Comparison of ENCODE assay signal across 28 cellular contexts in genomic region chr12:64395739-64396138, GRCh38. TPM values are rescaled to one million over a fixed set of nuclear protein-coding genes. Genes with fewer than 3 reads are reported as not detected.
DNase-seq lines count a peak whose midpoint lies in the region; ATAC-seq, FAIRE-seq and TF ChIP-seq lines count a peak whose summit lies in the region.
"Had no signal": no experiment of that assay in that cellular context is flagged by ENCODE, and none has a peak within 500 bp of the region (broad histone marks: within the 10 kb centered on the region; RNA-seq: fewer than 3 reads in every experiment).

No MANE protein-coding gene starts in this region.

- no peak overlapping the region for H3K14ac ChIP-seq in IMR-90 (replicated peaks; ENCODE audit: low read depth, low read length)

- H3K4me3 Mint-ChIP-seq in astrocyte (ENCODE audit: unreplicated experiment) = no peak overlapping the region
- H3K4me3 Mint-ChIP-seq: activated CD4-positive, alpha-beta memory T cell treated with anti-CD3 and anti-CD28 coated beads, Interleukin-2, amount 10 ng/mL, durations not matched to agents 7 days and 5 days; activated naive CD4-positive, alpha-beta T cell treated with anti-CD3 and anti-CD28 coated beads, Interleukin-2, amount 50 U/mL, for 24 hours; nephron; T-helper 1 cell treated with Interleukin-12 subunit alpha and Interleukin-12 subunit beta and Interleukin-4 antibody, amounts not matched to agents 30 μg/mL and 1 μg/mL, for 36 hours had no signal

- H3K23ac ChIP-seq in IMR-90 (ENCODE audit: low read depth, low read length) = no peak overlapping the region

- H3K4me2 ChIP-seq in IMR-90 (ENCODE audit: low read depth, low read length) = no peak overlapping the region
- no peak overlapping the region for H3K4me2 ChIP-seq in astrocyte (ENCODE audit: low read length)
- H3K4me2 ChIP-seq: BLaER1 treated with 17β-estradiol and CSF1 and Interleukin-3, amounts not matched to agents 10 nM and 100 nM had no signal

- no peak overlapping the region for H2BK20ac ChIP-seq in IMR-90 (ENCODE audit: low read depth, low read length)

- peak; percentile 13 for DNase-seq in IMR-90
- DNase-seq in astrocyte (ENCODE audit: low read depth) = no peak
- DNase-seq in glomerular endothelial cell (ENCODE audit: extremely low read depth, low read depth, low spot score) = peak; percentile 71
- DNase-seq in sigmoid colon = no peak
- DNase-seq in middle frontal gyrus (ENCODE audit: extremely low spot score, low spot score) = no peak
- no peak for DNase-seq in SJCRH30
- DNase-seq: activated CD4-positive, alpha-beta memory T cell treated with anti-CD3 and anti-CD28 coated beads, Interleukin-2, amount 10 ng/mL, durations not matched to agents 7 days and 5 days; activated CD4-positive, alpha-beta T cell treated with anti-CD3 and anti-CD28 coated beads for 1 hour; amygdala; caudate nucleus; COR-L47; DND-41; Karpas-422; mucosa of descending colon; NCI-H1694; NCI-H69; posterior cingulate gyrus; stimulated activated CD4-positive, alpha-beta T cell treated with anti-CD3 and anti-CD28 coated beads, Interleukin-15, amount 100 ng/mL, for 24 hours; stimulated activated naive CD4-positive, alpha-beta T cell treated with Interleukin-2 at 50 U/mL for 16 hours; testis had no signal

- no peak overlapping the region for H2BK5ac ChIP-seq in IMR-90 (ENCODE audit: low read depth, low read length, poor library complexity, severe bottlenecking)

- no peak overlapping the region for H2BK15ac ChIP-seq in IMR-90 (ENCODE audit: low read depth, low read length)

- H2BK120ac ChIP-seq in IMR-90 (ENCODE audit: low read depth, low read length) = no peak overlapping the region

- BruUV-seq in IMR-90 (replicated peaks; lab: Mats Ljungman, UMichigan) = no TSS peak

- no peak overlapping the region for H3K18ac ChIP-seq in IMR-90 (ENCODE audit: low read depth, low read length)

- in situ Hi-C loops in IMR-90 (cut with MboI; ENCODE audit: low sequenced_read_pairs) = loop anchor here (5.0 kb wide), 1 partner anchor 568 kb away; no protein-coding TSS in a partner anchor

- H3K4me3 ChIP-seq in IMR-90 (ENCODE audit: insufficient read depth, low read depth, low read length) (no peak overlapping the region), astrocyte (ENCODE audit: insufficient read depth, low read depth, low read length) (no peak overlapping the region), sigmoid colon (no peak overlapping the region), SJCRH30 (no peak overlapping the region)
- H3K4me3 ChIP-seq: BLaER1 treated with 17β-estradiol and CSF1 and Interleukin-3, amounts not matched to agents 10 nM and 100 nM; mucosa of descending colon; testis had no signal

- H4K8ac ChIP-seq in IMR-90 (ENCODE audit: low read depth in 2 of 2, low read length in 2 of 2) = no peak overlapping the region

- 0 out of 2 replicates have a peak, but pooled peaks cover under 1% of the 10 kb centered on the region for H3K9me1 ChIP-seq in IMR-90 (ENCODE audit: insufficient read depth, low read length)

- no peaks in the 10 kb centered on the region for H3K9me3 Mint-ChIP-seq in astrocyte (ENCODE audit: unreplicated experiment)
- H3K9me3 Mint-ChIP-seq: activated CD4-positive, alpha-beta memory T cell treated with anti-CD3 and anti-CD28 coated beads, Interleukin-2, amount 10 ng/mL, durations not matched to agents 7 days and 5 days; activated naive CD4-positive, alpha-beta T cell treated with anti-CD3 and anti-CD28 coated beads, Interleukin-2, amount 50 U/mL, for 24 hours; activated T-helper 2 cell treated with anti-CD3 and anti-CD28 coated beads, Interferon-gamma antibody, Interleukin-2, Interleukin-4, amounts not matched to agents 10 μg/mL and 5 μg/mL and 100 μg/mL, durations not matched to agents 14 hours and 24 hours and 36 hours; nephron; T-helper 1 cell treated with Interleukin-12 subunit alpha and Interleukin-12 subunit beta and Interleukin-4 antibody, amounts not matched to agents 30 μg/mL and 1 μg/mL, for 36 hours had no signal

- no peak for ATAC-seq in IMR-90 (ENCODE audit: low read depth)
- no peak for ATAC-seq in GM19452 (IDR thresholded peaks at IDR 0.05; ENCODE audit: unreplicated experiment)
- ATAC-seq: mucosa of descending colon, sciatic nerve had no signal

- H4K20me1 ChIP-seq in IMR-90 (ENCODE audit: insufficient read depth, low read length) (no peaks in the 10 kb centered on the region), astrocyte (ENCODE audit: insufficient read depth, low read length) (no peaks in the 10 kb centered on the region)
- H4K20me1 ChIP-seq: BLaER1 treated with 17β-estradiol and CSF1 and Interleukin-3, amounts not matched to agents 10 nM and 100 nM had no signal

- no peak for FAIRE-seq in astrocyte (lab: Jason Lieb, UNC)

- H3K4me1 ChIP-seq in IMR-90 (ENCODE audit: control insufficient read depth, insufficient read depth, low read length) (no peaks in the 10 kb centered on the region), astrocyte (ENCODE audit: insufficient read depth, low read length) (no peaks in the 10 kb centered on the region), sigmoid colon (peaks cover 0 to 3% (median under 1%) of the 10 kb centered on the region in 4 donors), SJCRH30 (no peaks in the 10 kb centered on the region)
- H3K4me1 ChIP-seq: BLaER1 treated with 17β-estradiol and CSF1 and Interleukin-3, amounts not matched to agents 10 nM and 100 nM; testis had no signal

- H2AK5ac ChIP-seq in IMR-90 (ENCODE audit: low read depth, low read length) = no peak overlapping the region

- H3K27ac ChIP-seq in C4-2B (peak overlapping the region; percentile 50), IMR-90 (ENCODE audit: insufficient read depth, low read length) (no peak overlapping the region), astrocyte (ENCODE audit: low read depth, low read length) (no peak overlapping the region), sigmoid colon (no peak overlapping the region), SJCRH30 (no peak overlapping the region)
- H3K27ac ChIP-seq: BLaER1 treated with 17β-estradiol and CSF1 and Interleukin-3, amounts not matched to agents 10 nM and 100 nM; testis had no signal

- WGBS in IMR-90 (ENCODE audit: extremely low coverage in 2 of 2, insufficient read length in 1 of 2), 2 experiments = 20% methylated on average over 1 of the region's 2 CpGs; no CpG with 5 or more reads in 1 of the 2 experiments
- 62 to 78% methylated on average over 2 of the region's 2 CpGs for WGBS in sigmoid colon, 2 donors

- H3K79me2 ChIP-seq in astrocyte (ENCODE audit: insufficient read depth, low read length) = no peaks in the 10 kb centered on the region

- no peaks in the 10 kb centered on the region for H3K36me3 ChIP-seq in IMR-90 (ENCODE audit: control insufficient read depth, insufficient read depth, low read length)
- no peaks in the 10 kb centered on the region for H3K36me3 ChIP-seq in astrocyte (ENCODE audit: insufficient read depth, low read length)
- no peaks in the 10 kb centered on the region for H3K36me3 ChIP-seq in sigmoid colon
- no peaks in the 10 kb centered on the region for H3K36me3 ChIP-seq in SJCRH30
- H3K36me3 ChIP-seq: BLaER1 treated with 17β-estradiol and CSF1 and Interleukin-3, amounts not matched to agents 10 nM and 100 nM had no signal

- no peak overlapping the region for H3K27ac Mint-ChIP-seq in astrocyte (ENCODE audit: unreplicated experiment)
- H3K27ac Mint-ChIP-seq: activated CD4-positive, alpha-beta memory T cell treated with anti-CD3 and anti-CD28 coated beads, Interleukin-2, amount 10 ng/mL, durations not matched to agents 7 days and 5 days; activated naive CD4-positive, alpha-beta T cell treated with anti-CD3 and anti-CD28 coated beads, Interleukin-2, amount 50 U/mL, for 24 hours; activated T-helper 2 cell treated with anti-CD3 and anti-CD28 coated beads, Interferon-gamma antibody, Interleukin-2, Interleukin-4, amounts not matched to agents 10 μg/mL and 5 μg/mL and 100 μg/mL, durations not matched to agents 14 hours and 24 hours and 36 hours; nephron; T-helper 1 cell treated with Interleukin-12 subunit alpha and Interleukin-12 subunit beta and Interleukin-4 antibody, amounts not matched to agents 30 μg/mL and 1 μg/mL, for 36 hours had no signal

- peaks cover under 1% of the 10 kb centered on the region for H3K27me3 Mint-ChIP-seq in astrocyte (ENCODE audit: low read depth, unreplicated experiment)
- H3K27me3 Mint-ChIP-seq: activated naive CD4-positive, alpha-beta T cell treated with anti-CD3 and anti-CD28 coated beads, Interleukin-2, amount 50 U/mL, for 24 hours had no signal

- dilution Hi-C loops in IMR-90 (cut with HindIII; ENCODE audit: low sequenced_read_pairs, unreplicated experiment) = no loop called here

- no peaks in the 10 kb centered on the region for H3K4me1 Mint-ChIP-seq in astrocyte (ENCODE audit: low read depth, unreplicated experiment)
- H3K4me1 Mint-ChIP-seq: nephron had no signal

- no peak overlapping the region for H4K91ac ChIP-seq in IMR-90 (ENCODE audit: insufficient read depth, low read depth, low read length)

- H3K36me3 Mint-ChIP-seq in astrocyte (ENCODE audit: low read depth, unreplicated experiment) = no peaks in the 10 kb centered on the region
- H3K36me3 Mint-ChIP-seq: activated naive CD4-positive, alpha-beta T cell treated with anti-CD3 and anti-CD28 coated beads, Interleukin-2, amount 50 U/mL, for 24 hours had no signal

- TF ChIP-seq POLR2A in IMR-90 (IDR thresholded peaks at IDR 0.05; ENCODE audit: low read depth, low read length) (no peak), sigmoid colon (IDR thresholded peaks at IDR 0.05) (no peak)

- no peak overlapping the region for H2AK9ac ChIP-seq in IMR-90 (replicated peaks; ENCODE audit: low read depth, low read length, poor library complexity)

- H3K9ac ChIP-seq in IMR-90 (ENCODE audit: low read depth, low read length) = no peak overlapping the region
- no peak overlapping the region for H3K9ac ChIP-seq in astrocyte (ENCODE audit: low read length)
- H3K9ac ChIP-seq: BLaER1 treated with 17β-estradiol and CSF1 and Interleukin-3, amounts not matched to agents 10 nM and 100 nM had no signal

- no peak overlapping the region for H3K56ac ChIP-seq in IMR-90 (ENCODE audit: extremely low read depth, insufficient read depth, low read length)

- intact Hi-C loops in IMR-90 (cut with micrococcal nuclease) = no loop called here
- intact Hi-C loops in sigmoid colon (cut with DNase I) = no loop called here

- H2AFZ ChIP-seq in IMR-90 (replicated peaks; ENCODE audit: low read length, poor library complexity) (no peak overlapping the region), astrocyte (ENCODE audit: low read depth, low read length) (peak overlapping the region; percentile 28)

- no peak for TF ChIP-seq RAD21 in IMR-90 (IDR thresholded peaks at IDR 0.05; ENCODE audit: low read length)

- H3K79me1 ChIP-seq in IMR-90 (ENCODE audit: low read depth in 1 of 2, low read length in 2 of 2) = no peaks in the 10 kb centered on the region

- no peaks in the 10 kb centered on the region for H3K27me3 ChIP-seq in IMR-90 (ENCODE audit: control insufficient read depth, insufficient read depth, low read length)
- no peaks in the 10 kb centered on the region for H3K27me3 ChIP-seq in astrocyte (ENCODE audit: insufficient read depth, low read length)
- H3K27me3 ChIP-seq in sigmoid colon = peaks cover 3 to 20% (median 8%) of the 10 kb centered on the region in 3 donors
- H3K27me3 ChIP-seq in SJCRH30 = no peaks in the 10 kb centered on the region
- H3K27me3 ChIP-seq: testis had no signal

- no peak for TF ChIP-seq EP300 in sigmoid colon (IDR thresholded peaks at IDR 0.05)

- H3K9me3 ChIP-seq in IMR-90 (ENCODE audit: control insufficient read depth, insufficient read depth, low read length) = no peaks in the 10 kb centered on the region
- no peaks in the 10 kb centered on the region for H3K9me3 ChIP-seq in astrocyte (ENCODE audit: insufficient read depth, low read depth, low read length)
- no peaks in the 10 kb centered on the region for H3K9me3 ChIP-seq in sigmoid colon
- no peaks in the 10 kb centered on the region for H3K9me3 ChIP-seq in SJCRH30 (replicated peaks)
- H3K9me3 ChIP-seq: mucosa of descending colon, testis had no signal

- TF ChIP-seq CTCF in C4-2B (conservative IDR thresholded peaks at IDR 0.05) = no peak
- no peak for TF ChIP-seq CTCF in IMR-90 (conservative IDR thresholded peaks at IDR 0.05; ENCODE audit: low read depth, low read length)
- TF ChIP-seq CTCF in astrocyte (IDR thresholded peaks at IDR 0.05; ENCODE audit: insufficient read depth, low read depth, low read length) = no peak
- no peak for TF ChIP-seq CTCF in sigmoid colon (IDR thresholded peaks at IDR 0.05)

- no peak overlapping the region for H3K4ac ChIP-seq in IMR-90 (ENCODE audit: low read depth, low read length)

- CTCF ChIA-PET in IMR-90 (lab: Yijun Ruan, JAX) = no interaction called here

- POLR2A ChIA-PET in IMR-90 (lab: Charles Lee; ENCODE audit: unreplicated experiment) = no interaction called here

- H4K5ac ChIP-seq in IMR-90 (ENCODE audit: low read depth, low read length) = no peak overlapping the region

RNA-seq across cellular contexts. Expression of gene C12orf56, which starts 5.2 kb away (rescaled TPM):
- not detected in 2 replicates for total RNA-seq in IMR-90 (2012; rRNA removed)
- 0.09 TPM in 1 of 2 replicates, not detected in the other for polyA plus RNA-seq in IMR-90 (2012; rRNA removed)
- polyA plus RNA-seq in IMR-90 (2012; cell fraction: cytosol; rRNA removed) = 0.01 and 0.06 TPM in 2 replicates
- 0.02 and 0.03 TPM in 2 replicates for polyA plus RNA-seq in IMR-90 (2012; cell fraction: nucleus; rRNA removed; ENCODE audit: low replicate concordance)
- not detected in 2 replicates for total RNA-seq in astrocyte
- total RNA-seq in glomerular endothelial cell = not detected in 2 replicates
- total RNA-seq in sigmoid colon = under 1 TPM in 1 of 4 donors, not detected in 3; 0.28 TPM
- 1 to 10 TPM in 1 of 3 donors, under 1 TPM in 2; 0.22 to 2.1 (median 0.60) TPM for polyA plus RNA-seq in sigmoid colon
- not detected in 2 replicates for total RNA-seq in SJCRH30 (2014; rRNA removed; shearing (Covaris generic))
- total RNA-seq: activated T-helper 2 cell treated with anti-CD3 and anti-CD28 coated beads, Interferon-gamma antibody, Interleukin-2, Interleukin-4, amounts not matched to agents 10 μg/mL and 5 μg/mL and 100 μg/mL, durations not matched to agents 14 hours and 24 hours and 36 hours had no signal

RNA-seq across cellular contexts. Expression of gene XPOT, which starts 8.5 kb away (rescaled TPM):
- total RNA-seq in IMR-90 (2012; rRNA removed) (79.4 and 80.8 TPM in 2 replicates), astrocyte (142 and 144 TPM in 2 replicates), glomerular endothelial cell (39.3 and 52.2 TPM in 2 replicates), sigmoid colon (10 to 100 TPM; 26.9 to 33.4 (median 30.1) TPM)
- polyA plus RNA-seq in IMR-90 (2012; rRNA removed) (32.0 and 40.9 TPM in 2 replicates), sigmoid colon (10 to 100 TPM in 2 of 3 donors, 1 to 10 TPM in 1; 7.8 to 21.4 (median 10.6) TPM)
- polyA plus RNA-seq in IMR-90 (2012; cell fraction: cytosol; rRNA removed) = 8.7 and 9.5 TPM in 2 replicates
- 11.4 and 129 TPM in 2 replicates for polyA plus RNA-seq in IMR-90 (2012; cell fraction: nucleus; rRNA removed; ENCODE audit: low replicate concordance)
- 76.4 and 86.0 TPM in 2 replicates for total RNA-seq in SJCRH30 (2014; rRNA removed; shearing (Covaris generic))

RNA-seq across cellular contexts. Expression of gene TBK1, which starts 56.2 kb away (rescaled TPM):
- 9.9 and 25.3 TPM in 2 replicates for total RNA-seq in IMR-90 (2012; rRNA removed)
- 7.8 and 11.6 TPM in 2 replicates for polyA plus RNA-seq in IMR-90 (2012; rRNA removed)
- 0.49 and 0.65 TPM in 2 replicates for polyA plus RNA-seq in IMR-90 (2012; cell fraction: cytosol; rRNA removed)
- polyA plus RNA-seq in IMR-90 (2012; cell fraction: nucleus; rRNA removed; ENCODE audit: low replicate concordance) = 0.85 and 11.8 TPM in 2 replicates
- 19.1 and 23.7 TPM in 2 replicates for total RNA-seq in astrocyte
- 22.3 and 35.2 TPM in 2 replicates for total RNA-seq in glomerular endothelial cell
- total RNA-seq in sigmoid colon = 10 to 100 TPM; 23.5 to 30.0 (median 27.7) TPM
- polyA plus RNA-seq in sigmoid colon = 10 to 100 TPM; 11.7 to 15.3 (median 15.0) TPM
- 27.3 and 31.5 TPM in 2 replicates for total RNA-seq in SJCRH30 (2014; rRNA removed; shearing (Covaris generic))

Comparison
In these comparisons a context has a peak if more than half of its experiments do, and no peak if none do; other contexts are left out.
1. DNase-seq: peak in IMR-90 (single experiment) and glomerular endothelial cell (single experiment); none in astrocyte (single experiment), sigmoid colon (single experiment), middle frontal gyrus (single experiment) and SJCRH30 (0 of 2).